8 cellular contexts compared by ENCODE assay signal in genomic region chr18:3015203-3015590, GRCh38. TPM values are rescaled to one million over a fixed set of nuclear protein-coding genes. Genes with fewer than 3 reads are reported as not detected.
DNase-seq lines count a peak whose midpoint lies in the region; ATAC-seq and TF ChIP-seq lines count a peak whose summit lies in the region.

No MANE protein-coding gene starts in this region.

- TF ChIP-seq RAD21 in liver (IDR thresholded peaks at IDR 0.05) = peak in 1 of 2 donors; percentile 4

- peaks cover 9% of the 10 kb centered on the region for H3K27me3 Mint-ChIP-seq in activated naive CD4-positive, alpha-beta T cell treated with anti-CD3 and anti-CD28 coated beads, Interleukin-2, amount 10 ng/mL, durations not matched to agents 7 days and 5 days

- no peaks in the 10 kb centered on the region for H3K9me3 ChIP-seq in liver (ENCODE audit: control insufficient read depth in 4 of 4, low read length in 3 of 4)
- H3K9me3 ChIP-seq in upper lobe of right lung = no peaks in the 10 kb centered on the region

- peaks cover 5 to 35% (median 15%) of the 10 kb centered on the region in 4 donors for H3K4me1 ChIP-seq in liver (ENCODE audit: control insufficient read depth in 4 of 4, insufficient read depth in 4 of 4, low read length in 3 of 4)
- H3K4me1 ChIP-seq in upper lobe of right lung = peaks cover 40% of the 10 kb centered on the region

- H3K9me3 Mint-ChIP-seq in activated naive CD4-positive, alpha-beta T cell treated with anti-CD3 and anti-CD28 coated beads, Interleukin-2, amount 10 ng/mL, durations not matched to agents 7 days and 5 days = no peaks in the 10 kb centered on the region

- H3K27ac Mint-ChIP-seq in activated naive CD4-positive, alpha-beta T cell treated with anti-CD3 and anti-CD28 coated beads, Interleukin-2, amount 10 ng/mL, durations not matched to agents 7 days and 5 days = peak overlapping the region; percentile 16

- intact Hi-C loops in upper lobe of right lung (cut with DNase I) = no loop called here

- H3K27me3 ChIP-seq in liver (ENCODE audit: control insufficient read depth in 4 of 4, insufficient read depth in 4 of 4, low read length in 3 of 4) = no peaks in the 10 kb centered on the region
- no peaks in the 10 kb centered on the region for H3K27me3 ChIP-seq in upper lobe of right lung

- peaks cover 21% of the 10 kb centered on the region for H3K36me3 Mint-ChIP-seq in activated naive CD4-positive, alpha-beta T cell treated with anti-CD3 and anti-CD28 coated beads, Interleukin-2, amount 10 ng/mL, durations not matched to agents 7 days and 5 days

- H3K9ac ChIP-seq in liver (ENCODE audit: low read depth in 1 of 2, low read length in 2 of 2) = no peak overlapping the region

- 60% methylated on average over 4 of the region's 4 CpGs for WGBS in liver

- no peak for DNase-seq in activated naive CD4-positive, alpha-beta T cell treated with anti-CD3 and anti-CD28 coated beads, Interleukin-2, amount 10 ng/mL, durations not matched to agents 7 days and 5 days
- no peak for DNase-seq in activated naive CD4-positive, alpha-beta T cell treated with Interleukin-2 at 50 U/mL for 16 hours
- peak; percentile 84 for DNase-seq in amniotic epithelial cell (ENCODE audit: low read depth)
- DNase-seq in upper lobe of right lung = no peak
- DNase-seq in putamen (ENCODE audit: low spot score) = no peak

- CTCF ChIA-PET in activated naive CD4-positive, alpha-beta T cell treated with anti-CD3 and anti-CD28 coated beads, Interleukin-2, amount 10 ng/mL, durations not matched to agents 7 days and 5 days (lab: Charles Lee) = interaction anchor here (0.7 to 7.9 kb wide), 3 partner anchors 13 to 46 kb away, joined by 3 to 80 read pairs (median 3); no protein-coding TSS in a partner anchor

- peaks cover 57% of the 10 kb centered on the region for H3K4me1 Mint-ChIP-seq in activated naive CD4-positive, alpha-beta T cell treated with anti-CD3 and anti-CD28 coated beads, Interleukin-2, amount 10 ng/mL, durations not matched to agents 7 days and 5 days

- H3K27ac ChIP-seq in liver (ENCODE audit: low read depth in 1 of 2, low read length in 2 of 2) (peak overlapping the region; percentile 91), upper lobe of right lung (peak overlapping the region; percentile 83)

- H3K36me3 ChIP-seq in liver (ENCODE audit: control insufficient read depth in 4 of 4, insufficient read depth in 3 of 4, low read depth in 1 of 4, low read length in 3 of 4) = peaks cover 0 to 1% (median 0%) of the 10 kb centered on the region in 4 donors
- no peaks in the 10 kb centered on the region for H3K36me3 ChIP-seq in upper lobe of right lung

- ATAC-seq in upper lobe of right lung = peak; percentile 16
- no peak for ATAC-seq in HG03521 (IDR thresholded peaks at IDR 0.05; ENCODE audit: unreplicated experiment)
- ATAC-seq in GM19023 (IDR thresholded peaks at IDR 0.05; ENCODE audit: unreplicated experiment) = no peak

- TF ChIP-seq CTCF in liver (IDR thresholded peaks at IDR 0.05; ENCODE audit: low read depth, low read length, missing input control) = no peak
- TF ChIP-seq CTCF in upper lobe of right lung (IDR thresholded peaks at IDR 0.05) = no peak

- H3K4me3 Mint-ChIP-seq in activated naive CD4-positive, alpha-beta T cell treated with anti-CD3 and anti-CD28 coated beads, Interleukin-2, amount 10 ng/mL, durations not matched to agents 7 days and 5 days = peak overlapping the region; percentile 35

- H3K4me3 ChIP-seq in liver (ENCODE audit: low read depth in 1 of 3, low read length in 3 of 3) (no peak overlapping the region), upper lobe of right lung (no peak overlapping the region)

TF ChIP-seq in liver, 16 proteins besides CTCF, POLR2A, EP300 and RAD21:
- TF ChIP-seq JUND (IDR thresholded peaks at IDR 0.05) = peak in 1 of 2 donors; percentile 35
- TF ChIP-seq SP1 (IDR thresholded peaks at IDR 0.05) = no peak
- no peak for TF ChIP-seq FOXA1 (IDR thresholded peaks at IDR 0.05)
- no peak for TF ChIP-seq YY1 (IDR thresholded peaks at IDR 0.05)
- TF ChIP-seq NR2F2 (IDR thresholded peaks at IDR 0.05) = peak; percentile 85
- no peak for TF ChIP-seq MAX (IDR thresholded peaks at IDR 0.05)

RNA-seq across cellular contexts. Expression of gene LPIN2, which starts 2.3 kb away (rescaled TPM):
- 100 to 1,000 TPM; 142 to 284 TPM for total RNA-seq in liver
- polyA plus RNA-seq in liver = 10 to 100 TPM; 58.6 to 63.3 TPM
- 50.7 TPM for total RNA-seq in upper lobe of right lung
